ENCODE assay signal across 8 cellular contexts in the genomic region with DNA sequence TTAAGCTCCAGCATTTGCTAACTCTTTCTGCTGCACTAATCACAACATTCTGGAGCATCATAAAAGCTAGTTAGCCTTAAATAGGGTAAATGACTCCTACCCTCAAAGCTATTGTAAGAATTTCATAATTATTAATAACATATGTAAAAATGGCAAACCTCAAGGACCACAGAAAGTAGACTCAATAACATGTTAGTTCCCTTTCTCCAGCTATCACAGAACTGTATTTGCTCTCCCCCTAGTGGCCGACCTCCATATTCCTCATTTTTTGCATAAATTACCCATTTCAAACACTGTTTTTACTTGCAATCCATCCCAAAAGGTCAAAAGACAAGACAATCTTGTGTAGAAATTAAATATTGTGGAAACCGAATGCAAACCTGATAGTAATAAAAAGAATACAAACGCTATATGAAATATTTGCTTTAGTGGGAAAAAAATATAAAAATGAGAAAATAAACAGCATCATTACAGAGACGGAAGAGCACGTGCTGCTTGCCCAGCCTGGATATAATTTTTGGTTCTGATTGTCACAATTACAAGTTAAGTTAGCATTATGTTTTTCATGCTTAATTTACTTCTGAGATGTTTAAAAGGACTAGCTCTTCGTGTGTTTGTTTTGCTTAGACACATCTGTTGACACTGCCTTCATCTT.
DNase-seq lines count a peak whose midpoint lies in the region; ATAC-seq and TF ChIP-seq lines count a peak whose summit lies in the region.

No MANE protein-coding gene starts in this region.

- peak; percentile 91 for ATAC-seq in GM19372 (IDR thresholded peaks at IDR 0.05; ENCODE audit: low read depth, unreplicated experiment)
- peak; percentile 97 for ATAC-seq in HG03159 (IDR thresholded peaks at IDR 0.05; ENCODE audit: unreplicated experiment)
- ATAC-seq in left lobe of liver = peak; percentile 76

- intact Hi-C loops in spleen (cut with DNase I; ENCODE audit: low total_unique reads) = no loop called here

- WGBS in spleen, 5 donors = 42 to 44% (median 43%) methylated on average over 6 of the region's 6 CpGs

- in situ Hi-C loops in astrocyte of the spinal cord (cut with HindIII; ENCODE audit: low sequenced_read_pairs) = no loop called here

- DNase-seq in NCI-H345 treated with DMSO at 0.1 percent for 48 hours (lab: John Stamatoyannopoulos, UW; ENCODE audit: unreplicated experiment) = peak; percentile 44
- peak; percentile 54 for DNase-seq in astrocyte of the spinal cord (ENCODE audit: low read depth, low spot score)
- no peak for DNase-seq in left lobe of liver (ENCODE audit: low spot score)
- no peak for DNase-seq in spleen
- no peak for DNase-seq in OCI-M2 (lab: John Stamatoyannopoulos, UW; ENCODE audit: unreplicated experiment)

- H3K79me2 ChIP-seq in DOHH2 (ENCODE audit: control insufficient read depth, low read length) = no peaks in the 10 kb centered on the region

- H3K4me3 ChIP-seq in DOHH2 (ENCODE audit: low read length) (no peak overlapping the region), astrocyte of the spinal cord (ENCODE audit: low read depth, low read length) (no peak overlapping the region), spleen (no peak overlapping the region)

- no peak for TF ChIP-seq POLR2A in spleen (IDR thresholded peaks at IDR 0.05)

- H3K36me3 ChIP-seq in DOHH2 (ENCODE audit: control insufficient read depth, low read length) (no peaks in the 10 kb centered on the region), spleen (no peaks in the 10 kb centered on the region)

- H3K27ac ChIP-seq in DOHH2 (ENCODE audit: low read depth, low read length) (no peak overlapping the region), spleen (no peak overlapping the region)

- H3K27me3 ChIP-seq in DOHH2 (ENCODE audit: control insufficient read depth, low read length) = no peaks in the 10 kb centered on the region
- no peaks in the 10 kb centered on the region for H3K27me3 ChIP-seq in spleen (replicated peaks in 1 of 7)

- TF ChIP-seq CTCF in DOHH2 (IDR thresholded peaks at IDR 0.05; ENCODE audit: low read depth, low read length, poor library complexity, severe bottlenecking) (peak; percentile 72), astrocyte of the spinal cord (IDR thresholded peaks at IDR 0.05; ENCODE audit: low read depth, low read length) (peak; percentile 81), spleen (IDR thresholded peaks at IDR 0.05 in 8 of 11, conservative IDR thresholded peaks at IDR 0.05 in 3 of 11) (peak in 4 of 11 experiments; percentile 37 to 52 (median 43))

- H3K9me3 ChIP-seq in DOHH2 (ENCODE audit: control insufficient read depth, insufficient read depth, low read length) = no peaks in the 10 kb centered on the region
- H3K9me3 ChIP-seq in spleen = peaks cover 0 to 4% (median 0%) of the 10 kb centered on the region in 8 donors

- no peaks in the 10 kb centered on the region for H4K20me1 ChIP-seq in DOHH2 (ENCODE audit: control insufficient read depth, insufficient read depth, low read depth, low read length)

- H3K4me1 ChIP-seq in DOHH2 (ENCODE audit: control insufficient read depth, low read length) = peaks cover 8% of the 10 kb centered on the region
- H3K4me1 ChIP-seq in spleen = no peaks in the 10 kb centered on the region

- peak overlapping the region; percentile 25 for H3K4me2 ChIP-seq in DOHH2 (ENCODE audit: low read length)

- H3F3A ChIP-seq in DOHH2 (ENCODE audit: control insufficient read depth, insufficient read depth) = no peaks in the 10 kb centered on the region

- H3K9me2 ChIP-seq in DOHH2 (replicated peaks; ENCODE audit: control insufficient read depth, low read length) = no peaks in the 10 kb centered on the region

Comparison
In these comparisons a context has a peak if more than half of its experiments do, and no peak if none do; other contexts are left out.
1. DNase-seq: peak in NCI-H345 treated with DMSO at 0.1 percent for 48 hours (single experiment) and astrocyte of the spinal cord (single experiment); none in left lobe of liver (single experiment), spleen (single experiment) and OCI-M2 (single experiment).
2. Peak in every context shown above with its lines, with median percentiles within 50 percentile points of each other: ATAC-seq.